8 cellular contexts compared by ENCODE assay signal in the genomic region with DNA sequence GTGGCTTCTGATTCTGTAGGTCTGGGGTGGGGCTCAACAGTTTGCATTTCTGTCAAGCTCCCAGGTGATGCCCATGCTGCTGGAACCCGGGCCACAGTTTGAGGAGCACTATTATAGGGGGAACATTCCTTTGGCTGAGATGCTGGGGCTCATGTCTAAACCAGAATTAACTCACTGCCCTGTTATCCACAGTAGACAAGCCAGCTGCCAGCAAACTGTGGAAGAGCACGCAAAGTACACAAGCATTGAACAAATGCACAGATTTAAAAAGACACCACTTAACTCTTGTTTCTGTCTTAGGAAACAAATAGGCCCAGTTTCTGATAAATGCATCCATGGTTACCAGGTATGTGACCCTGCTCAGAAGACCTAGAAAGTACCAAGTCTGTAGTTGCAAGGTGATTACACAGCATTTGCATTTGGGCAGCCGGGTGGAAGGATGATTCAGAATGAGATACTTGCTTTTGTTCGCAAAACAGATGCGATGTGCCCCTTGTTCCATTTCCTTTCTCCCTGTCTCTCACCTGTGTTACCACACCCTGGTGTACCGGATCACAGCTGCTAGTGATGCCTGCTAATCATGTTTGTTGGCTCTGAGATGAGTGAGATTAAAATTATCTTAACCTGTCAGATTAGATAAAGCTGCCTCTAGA. TPM values are rescaled to one million over a fixed set of nuclear protein-coding genes. Genes with fewer than 3 reads are reported as not detected.
DNase-seq lines count a peak whose midpoint lies in the region; ATAC-seq lines count a peak whose summit lies in the region.

No MANE protein-coding gene starts in this region.

- H3K36me3 Mint-ChIP-seq in CD8-positive, alpha-beta memory T cell: peaks cover 17 to 68% (median 20%) of the 10 kb centered on the region in 3 donors
- peaks cover 44% of the 10 kb centered on the region for H3K36me3 Mint-ChIP-seq in T-helper 1 cell treated with Interleukin-12 subunit alpha and Interleukin-12 subunit beta and Interleukin-4 antibody, amounts not matched to agents 30 μg/mL and 1 μg/mL, for 36 hours (ENCODE audit: low read depth)

- no peaks in the 10 kb centered on the region for H3K27me3 Mint-ChIP-seq in CD8-positive, alpha-beta memory T cell
- H3K27me3 Mint-ChIP-seq in T-helper 1 cell treated with Interleukin-12 subunit alpha and Interleukin-12 subunit beta and Interleukin-4 antibody, amounts not matched to agents 30 μg/mL and 1 μg/mL, for 36 hours (ENCODE audit: low read depth): no peaks in the 10 kb centered on the region

- H3K4me3 ChIP-seq in CD8-positive, alpha-beta memory T cell (ENCODE audit: low read length): no peak overlapping the region

- H3K27ac ChIP-seq in CD8-positive, alpha-beta memory T cell (ENCODE audit: low read depth, low read length): no peak overlapping the region

- peak overlapping the region; percentile 61 to 97 (median 88) for H3K27ac Mint-ChIP-seq in CD8-positive, alpha-beta memory T cell
- no peak overlapping the region for H3K27ac Mint-ChIP-seq in T-helper 1 cell treated with Interleukin-12 subunit alpha and Interleukin-12 subunit beta and Interleukin-4 antibody, amounts not matched to agents 30 μg/mL and 1 μg/mL, for 36 hours

- peaks cover 15% of the 10 kb centered on the region for H3K36me3 ChIP-seq in CD8-positive, alpha-beta memory T cell (ENCODE audit: insufficient read depth, low read length)

- H3K27me3 ChIP-seq in CD8-positive, alpha-beta memory T cell (ENCODE audit: insufficient read depth, low read length, poor library complexity, severe bottlenecking): no peaks in the 10 kb centered on the region

- no peaks in the 10 kb centered on the region for H3K9me3 ChIP-seq in CD8-positive, alpha-beta memory T cell (ENCODE audit: low read length)

- H3K4me3 Mint-ChIP-seq in CD8-positive, alpha-beta memory T cell: peak overlapping the region in 6 of 7 donors; percentile 6 to 66 (median 26)
- H3K4me3 Mint-ChIP-seq in T-helper 1 cell treated with Interleukin-12 subunit alpha and Interleukin-12 subunit beta and Interleukin-4 antibody, amounts not matched to agents 30 μg/mL and 1 μg/mL, for 36 hours: peak overlapping the region; percentile 46

- CTCF ChIA-PET in CD8-positive, alpha-beta memory T cell (lab: Charles Lee): no interaction called here

- H3K9me3 Mint-ChIP-seq in CD8-positive, alpha-beta memory T cell: no peaks in the 10 kb centered on the region
- no peaks in the 10 kb centered on the region for H3K9me3 Mint-ChIP-seq in T-helper 1 cell treated with Interleukin-12 subunit alpha and Interleukin-12 subunit beta and Interleukin-4 antibody, amounts not matched to agents 30 μg/mL and 1 μg/mL, for 36 hours

- POLR2A ChIA-PET in CD8-positive, alpha-beta memory T cell (lab: Charles Lee): no interaction called here

- H3K4me1 ChIP-seq in CD8-positive, alpha-beta memory T cell (ENCODE audit: insufficient read depth, low read length): peaks cover 20% of the 10 kb centered on the region

- DNase-seq in CD8-positive, alpha-beta memory T cell: peak in 4 of 5 donors; percentile 22 to 62 (median 36)
- no peak for DNase-seq in NCI-H2227 treated with DMSO at 0.1 percent for 48 hours (lab: John Stamatoyannopoulos, UW)
- no peak for DNase-seq in OCI-M2 (lab: John Stamatoyannopoulos, UW; ENCODE audit: unreplicated experiment)
- no peak for DNase-seq in NCI-H1694 (lab: John Stamatoyannopoulos, UW)
- no peak for DNase-seq in AG08395 (ENCODE audit: low spot score)

- H3K4me1 Mint-ChIP-seq in CD8-positive, alpha-beta memory T cell: peaks cover 47 to 64% (median 57%) of the 10 kb centered on the region in 3 donors
- H3K4me1 Mint-ChIP-seq in T-helper 1 cell treated with Interleukin-12 subunit alpha and Interleukin-12 subunit beta and Interleukin-4 antibody, amounts not matched to agents 30 μg/mL and 1 μg/mL, for 36 hours (ENCODE audit: low read depth): peaks cover 36% of the 10 kb centered on the region

- ATAC-seq in GM19035 (IDR thresholded peaks at IDR 0.05; ENCODE audit: unreplicated experiment) (peak; percentile 66), HG03066 (IDR thresholded peaks at IDR 0.05; ENCODE audit: low read depth, unreplicated experiment) (peak; percentile 62)

RNA-seq across cellular contexts. Expression of gene GYG1, which starts 12.4 kb away (rescaled TPM):
- total RNA-seq in CD8-positive, alpha-beta memory T cell: 10 to 100 TPM; 31.9 to 35.0 TPM
- polyA plus RNA-seq in CD8-positive, alpha-beta memory T cell: 78.3 TPM

Comparison
In these comparisons a context has a peak if more than half of its experiments do, and no peak if none do; other contexts are left out.
1. DNase-seq: peak in CD8-positive, alpha-beta memory T cell (4 of 5); none in NCI-H2227 treated with DMSO at 0.1 percent for 48 hours (single experiment), OCI-M2 (single experiment), NCI-H1694 (single experiment) and AG08395 (single experiment).